Comparison of ENCODE assay signal across 14 cellular contexts in the genomic region with DNA sequence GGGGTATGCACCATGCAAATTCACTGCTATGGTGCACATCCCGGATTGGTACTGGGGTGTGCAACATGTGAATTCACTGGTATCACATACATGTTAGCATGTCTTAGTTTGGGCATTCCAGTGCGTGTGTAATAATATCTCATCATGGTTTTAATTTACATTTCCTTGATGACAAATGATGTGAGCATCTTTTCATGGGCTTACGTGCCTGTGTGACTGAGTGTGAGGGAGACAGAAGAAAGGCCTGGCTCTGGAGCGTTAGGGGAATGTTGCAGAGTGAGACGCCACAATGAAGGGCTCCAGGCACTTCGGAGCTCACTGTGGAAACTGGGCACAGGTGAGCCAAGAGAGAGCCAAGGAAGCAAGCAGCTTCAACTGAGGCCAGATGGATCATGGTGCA.
"Had no signal": no experiment of that assay in that cellular context is flagged by ENCODE, and none has a peak within 500 bp of the region (broad histone marks: within the 10 kb centered on the region; RNA-seq: fewer than 3 reads in every experiment).

No MANE protein-coding gene starts in this region.

- H3K4me3 ChIP-seq: esophagus squamous epithelium, lower lobe of right lung, right atrium auricular region, skin epidermis had no signal

- H3K27ac Mint-ChIP-seq: activated CD4-positive, alpha-beta memory T cell treated with anti-CD3 and anti-CD28 coated beads for 36 hours; activated naive CD8-positive, alpha-beta T cell; endodermal cell had no signal

- H3K9me3 Mint-ChIP-seq: activated CD4-positive, alpha-beta memory T cell treated with anti-CD3 and anti-CD28 coated beads for 36 hours; endodermal cell had no signal

- H3K4me3 Mint-ChIP-seq: activated CD4-positive, alpha-beta memory T cell treated with anti-CD3 and anti-CD28 coated beads for 36 hours; activated naive CD8-positive, alpha-beta T cell; endodermal cell had no signal

- H3K36me3 ChIP-seq: esophagus squamous epithelium, lower lobe of right lung, right atrium auricular region had no signal

- DNase-seq: activated CD4-positive, alpha-beta memory T cell treated with anti-CD3 and anti-CD28 coated beads for 36 hours; activated CD4-positive, CD25-positive, alpha-beta regulatory T cell treated with anti-CD3 and anti-CD28 coated beads, Interleukin-2, amount 50 U/mL, for 72 hours; activated gamma-delta T cell; activated T-cell treated with anti-CD3 and anti-CD28 coated beads, Interleukin-2, amount 50 U/mL, for 48 hours; amygdala; dermis blood vessel endothelial cell; endodermal cell; esophagus squamous epithelium; left cardiac atrium; lower lobe of right lung; midbrain had no signal

- H3K36me3 Mint-ChIP-seq: activated CD4-positive, alpha-beta memory T cell treated with anti-CD3 and anti-CD28 coated beads for 36 hours; activated naive CD8-positive, alpha-beta T cell had no signal

- ATAC-seq: left cardiac atrium, lower lobe of right lung had no signal
